29 cellular contexts compared by ENCODE assay signal in the genomic region with DNA sequence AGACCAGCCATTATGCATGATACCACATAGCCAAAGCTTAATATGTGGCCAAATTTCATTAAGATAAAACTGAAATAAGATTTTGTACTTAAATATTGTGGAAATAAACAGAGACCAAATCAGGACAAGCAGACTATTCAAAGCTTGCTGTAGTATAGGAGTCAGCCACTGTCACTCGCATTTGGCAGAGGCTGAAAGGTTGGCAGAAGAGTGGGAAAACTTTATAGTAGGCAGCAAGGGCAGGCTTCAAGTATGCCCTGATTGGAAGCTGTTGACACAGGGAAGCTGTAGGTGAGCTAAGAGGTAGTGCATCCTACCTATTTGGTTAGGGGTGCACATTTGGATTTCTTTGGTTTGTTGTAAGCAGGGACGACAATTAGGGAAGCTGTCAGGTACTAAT.
DNase-seq lines count a peak whose midpoint lies in the region; ATAC-seq and TF ChIP-seq lines count a peak whose summit lies in the region.
"Had no signal": no experiment of that assay in that cellular context is flagged by ENCODE, and none has a peak within 500 bp of the region (broad histone marks: within the 10 kb centered on the region; RNA-seq: fewer than 3 reads in every experiment).

No MANE protein-coding gene starts in this region.

- H3K9ac ChIP-seq in subcutaneous abdominal adipose tissue (ENCODE audit: low read length in 5 of 5): peak overlapping the region in 1 of 5 donors; percentile 17
- H3K9ac ChIP-seq: SK-N-SH had no signal

- no peak overlapping the region for H3K4me2 ChIP-seq in osteoblast (ENCODE audit: insufficient read depth, low read length)
- H3K4me2 ChIP-seq: SK-N-SH had no signal

- H2AFZ ChIP-seq in osteoblast (ENCODE audit: low read length): peak overlapping the region; percentile 53

- H3K9me3 ChIP-seq in ascending aorta (no peaks in the 10 kb centered on the region), osteoblast (ENCODE audit: low read depth, low read length) (no peaks in the 10 kb centered on the region), subcutaneous abdominal adipose tissue (ENCODE audit: control insufficient read depth in 5 of 5, low read length in 5 of 5) (no peaks in the 10 kb centered on the region)
- H3K9me3 ChIP-seq: left lung, SK-N-SH, testis had no signal

- H3K79me2 ChIP-seq in osteoblast (ENCODE audit: insufficient read depth, low read length): no peaks in the 10 kb centered on the region

- H3K27ac Mint-ChIP-seq in effector memory CD8-positive, alpha-beta T cell: no peak overlapping the region
- no peak overlapping the region for H3K27ac Mint-ChIP-seq in progenitor cell of endocrine pancreas
- H3K27ac Mint-ChIP-seq: activated CD4-positive, alpha-beta T cell treated with anti-CD3 and anti-CD28 coated beads, Interleukin-2, amount 10 ng/mL, durations not matched to agents 7 days and 5 days; stimulated activated memory B cell treated with anti-CD40 and anti-IgM and Interleukin-4, amounts not matched to agents 10 μg/mL and 1 μg/mL and 100 μg/mL, for 72 hours; T-helper 17 cell had no signal

- peaks cover 5 to 32% of the 10 kb centered on the region in 2 donors for H3K4me1 ChIP-seq in ascending aorta
- H3K4me1 ChIP-seq in osteoblast (ENCODE audit: insufficient read depth, low read length): peaks cover 24% of the 10 kb centered on the region
- peaks cover 3 to 23% (median 20%) of the 10 kb centered on the region in 5 donors for H3K4me1 ChIP-seq in subcutaneous abdominal adipose tissue (ENCODE audit: control insufficient read depth in 5 of 5, insufficient read depth in 5 of 5, low read length in 5 of 5)
- H3K4me1 ChIP-seq: left lung, testis had no signal

- no peaks in the 10 kb centered on the region for H3K27me3 Mint-ChIP-seq in effector memory CD8-positive, alpha-beta T cell
- peaks cover 22% of the 10 kb centered on the region for H3K27me3 Mint-ChIP-seq in progenitor cell of endocrine pancreas
- H3K27me3 Mint-ChIP-seq: activated CD4-positive, alpha-beta T cell treated with anti-CD3 and anti-CD28 coated beads, Interleukin-2, amount 10 ng/mL, durations not matched to agents 7 days and 5 days; stimulated activated memory B cell treated with anti-CD40 and anti-IgM and Interleukin-4, amounts not matched to agents 10 μg/mL and 1 μg/mL and 100 μg/mL, for 72 hours; T-helper 17 cell had no signal

- in situ Hi-C loops in ACHN (cut with HindIII; ENCODE audit: low pct_ligation_motif_present, low pct_unique_long_range_greater_than_20kb, low sequenced_read_pairs): no loop called here

- DNase-seq in ascending aorta (ENCODE audit: low spot score in 2 of 2): no peak
- DNase-seq in left cardiac atrium: no peak
- DNase-seq in osteoblast (ENCODE audit: insufficient read length, low spot score, missing footprints): no peak
- DNase-seq in effector memory CD8-positive, alpha-beta T cell: no peak
- DNase-seq in ACHN: no peak
- DNase-seq in NCI-H1930 (lab: John Stamatoyannopoulos, UW): no peak
- no peak for DNase-seq in progenitor cell of endocrine pancreas (ENCODE audit: low spot score, unreplicated experiment)
- DNase-seq: activated CD4-positive, alpha-beta T cell treated with anti-CD3 and anti-CD28 coated beads, Interleukin-2, amount 10 ng/mL, durations not matched to agents 7 days and 5 days; activated naive CD4-positive, alpha-beta T cell treated with Interleukin-2 at 50 U/mL for 16 hours; activated T-cell treated with anti-CD3 and anti-CD28 coated beads, Interleukin-2, amount 50 U/mL, for 48 hours; amniotic stem cell; Calu3; central memory CD4-positive, alpha-beta T cell; head of caudate nucleus; left lung; midbrain; NCI-H1092; NCI-H187; NCI-H526; posterior cingulate gyrus; SK-N-SH; stimulated activated CD4-positive, alpha-beta T cell treated with anti-CD3 and anti-CD28 coated beads, Interleukin-2, amount 100 ng/mL, for 48 hours; T-helper 17 cell; testis; WERI-Rb-1 had no signal

- peak; percentile 61 for ATAC-seq in left cardiac atrium
- ATAC-seq in effector memory CD8-positive, alpha-beta T cell (replicated peaks): no peak
- ATAC-seq: HCT116; left lung; stimulated activated memory B cell treated with anti-CD40 and anti-IgM and Interleukin-4, amounts not matched to agents 10 μg/mL and 1 μg/mL and 100 μg/mL, for 72 hours; T-helper 17 cell had no signal

- H3K9me3 Mint-ChIP-seq in effector memory CD8-positive, alpha-beta T cell: peaks cover 7 to 26% of the 10 kb centered on the region in 2 donors
- H3K9me3 Mint-ChIP-seq in progenitor cell of endocrine pancreas (ENCODE audit: low read depth): peaks cover 7% of the 10 kb centered on the region
- H3K9me3 Mint-ChIP-seq: stimulated activated memory B cell treated with anti-CD40 and anti-IgM and Interleukin-4, amounts not matched to agents 10 μg/mL and 1 μg/mL and 100 μg/mL, for 72 hours had no signal

- intact Hi-C loops in ascending aorta (cut with DNase I) (loop anchor here (1.0 to 5.0 kb wide), 3 partner anchors 22 to 315 kb away; partner anchors contain the start of gene PDZRN3), left cardiac atrium (cut with DNase I) (no loop called here)

- no peak overlapping the region for H3K4me3 Mint-ChIP-seq in effector memory CD8-positive, alpha-beta T cell
- no peak overlapping the region for H3K4me3 Mint-ChIP-seq in progenitor cell of endocrine pancreas (ENCODE audit: low read depth)
- H3K4me3 Mint-ChIP-seq: activated CD4-positive, alpha-beta T cell treated with anti-CD3 and anti-CD28 coated beads, Interleukin-2, amount 10 ng/mL, durations not matched to agents 7 days and 5 days; stimulated activated memory B cell treated with anti-CD40 and anti-IgM and Interleukin-4, amounts not matched to agents 10 μg/mL and 1 μg/mL and 100 μg/mL, for 72 hours; T-helper 17 cell had no signal

- H3K27me3 ChIP-seq in ascending aorta (no peaks in the 10 kb centered on the region), osteoblast (ENCODE audit: insufficient read depth, low read length) (no peaks in the 10 kb centered on the region), subcutaneous abdominal adipose tissue (ENCODE audit: control insufficient read depth in 5 of 5, insufficient read depth in 4 of 5, low read length in 5 of 5) (no peaks in the 10 kb centered on the region)
- H3K27me3 ChIP-seq: left lung, testis had no signal

- no peaks in the 10 kb centered on the region for H3K4me1 Mint-ChIP-seq in effector memory CD8-positive, alpha-beta T cell (ENCODE audit: low read depth in 2 of 2)
- peaks cover 13% of the 10 kb centered on the region for H3K4me1 Mint-ChIP-seq in progenitor cell of endocrine pancreas (ENCODE audit: low read depth)
- H3K4me1 Mint-ChIP-seq: activated CD4-positive, alpha-beta T cell treated with anti-CD3 and anti-CD28 coated beads, Interleukin-2, amount 10 ng/mL, durations not matched to agents 7 days and 5 days; stimulated activated memory B cell treated with anti-CD40 and anti-IgM and Interleukin-4, amounts not matched to agents 10 μg/mL and 1 μg/mL and 100 μg/mL, for 72 hours; T-helper 17 cell had no signal

- H3K27ac ChIP-seq in ascending aorta: peak overlapping the region; percentile 87 to 90
- H3K27ac ChIP-seq in osteoblast (ENCODE audit: low read depth, low read length): no peak overlapping the region
- peak overlapping the region; percentile 76 for H3K27ac ChIP-seq in subcutaneous abdominal adipose tissue (ENCODE audit: low read depth, low read length)
- H3K27ac ChIP-seq: C4-2B, left lung, testis, WERI-Rb-1 had no signal

- no peak for TF ChIP-seq CTCF in ascending aorta (IDR thresholded peaks at IDR 0.05)
- TF ChIP-seq CTCF in osteoblast (IDR thresholded peaks at IDR 0.05; ENCODE audit: extremely low read depth, low read depth, low read length): no peak
- TF ChIP-seq CTCF in progenitor cell of endocrine pancreas (IDR thresholded peaks at IDR 0.05; ENCODE audit: unreplicated experiment): no peak

- H3K4me3 ChIP-seq in ascending aorta: no peak overlapping the region
- H3K4me3 ChIP-seq in osteoblast (ENCODE audit: insufficient read depth, low read length): no peak overlapping the region
- H3K4me3 ChIP-seq in subcutaneous abdominal adipose tissue (ENCODE audit: low read depth in 1 of 5, low read length in 5 of 5): peak overlapping the region in 1 of 5 donors; percentile 20
- H3K4me3 ChIP-seq: left lung, testis had no signal

- H3K36me3 Mint-ChIP-seq in effector memory CD8-positive, alpha-beta T cell (ENCODE audit: insufficient read depth): no peaks in the 10 kb centered on the region
- H3K36me3 Mint-ChIP-seq in progenitor cell of endocrine pancreas (ENCODE audit: insufficient read depth): no peaks in the 10 kb centered on the region
- H3K36me3 Mint-ChIP-seq: stimulated activated memory B cell treated with anti-CD40 and anti-IgM and Interleukin-4, amounts not matched to agents 10 μg/mL and 1 μg/mL and 100 μg/mL, for 72 hours had no signal

- no peaks in the 10 kb centered on the region for H4K20me1 ChIP-seq in osteoblast (ENCODE audit: insufficient read depth, low read length)

- no peaks in the 10 kb centered on the region for H3K36me3 ChIP-seq in ascending aorta
- no peaks in the 10 kb centered on the region for H3K36me3 ChIP-seq in osteoblast (ENCODE audit: insufficient read depth, low read length)
- no peaks in the 10 kb centered on the region for H3K36me3 ChIP-seq in subcutaneous abdominal adipose tissue (ENCODE audit: control insufficient read depth in 5 of 5, insufficient read depth in 5 of 5, low read length in 5 of 5)
- H3K36me3 ChIP-seq: left lung, WERI-Rb-1 had no signal
